In the genomic region with DNA sequence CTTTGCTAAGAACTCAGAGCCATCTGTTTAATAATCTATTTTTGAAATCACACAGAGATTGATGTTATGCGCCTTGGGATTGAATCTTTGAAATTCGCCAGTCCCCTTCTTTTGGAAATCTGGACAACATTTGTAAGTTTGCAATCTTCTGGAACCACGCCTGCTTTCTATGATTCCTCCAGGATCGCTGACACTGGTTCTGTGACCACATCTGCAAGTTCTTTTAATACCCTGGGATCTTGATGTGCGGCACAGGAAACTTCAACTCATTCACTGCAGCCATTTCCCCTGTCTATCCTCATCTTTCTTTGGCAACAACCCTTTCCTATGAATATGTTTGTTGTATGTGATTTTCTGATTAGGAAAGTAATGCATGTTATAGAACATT, we compare ENCODE assay signal across 19 cellular contexts.
A peak's percentile ranks its signal among the peaks of the same experiment; 100 is the strongest.
DNase-seq lines count a peak whose midpoint lies in the region; ATAC-seq and TF ChIP-seq lines count a peak whose summit lies in the region.
"Had no signal": no experiment of that assay in that cellular context is flagged by ENCODE, and none has a peak within 500 bp of the region (broad histone marks: within the 10 kb centered on the region; RNA-seq: fewer than 3 reads in every experiment).

No MANE protein-coding gene starts in this region.

- no peaks in the 10 kb centered on the region for H3K36me3 ChIP-seq in BLaER1 treated with 17β-estradiol and CSF1 and Interleukin-3, amounts not matched to agents 10 nM and 100 nM
- H3K36me3 ChIP-seq in Karpas-422 (ENCODE audit: insufficient read depth, low read length): no peaks in the 10 kb centered on the region

- no peak for TF ChIP-seq CTCF in brain (conservative IDR thresholded peaks at IDR 0.05)

- H3K9me3 ChIP-seq in BLaER1 treated with 17β-estradiol and CSF1 and Interleukin-3, amounts not matched to agents 10 nM and 100 nM (replicated peaks in 1 of 11): no peaks in the 10 kb centered on the region
- no peaks in the 10 kb centered on the region for H3K9me3 ChIP-seq in Karpas-422 (ENCODE audit: low read length)

- peak; percentile 43 for DNase-seq in superior temporal gyrus (ENCODE audit: extremely low spot score)
- no peak for DNase-seq in NOMO-1 (lab: John Stamatoyannopoulos, UW; ENCODE audit: unreplicated experiment in 2 of 2)
- DNase-seq in Karpas-422: no peak
- DNase-seq in cerebellum (ENCODE audit: low spot score): no peak
- DNase-seq: ACHN; CD8-positive, alpha-beta T cell; COR-L47; DMS153; DMS79 treated with DMSO at 0.1 percent for 48 hours; EL; GOT3; H9 had no signal

- no peak overlapping the region for H2AFZ ChIP-seq in Karpas-422 (ENCODE audit: low read length)

- peak overlapping the region in 3 of 5 experiments; percentile 4 to 94 (median 23) for H3K27ac Mint-ChIP-seq in brain
- H3K27ac Mint-ChIP-seq: B cell; CD14-positive monocyte; CD8-positive, alpha-beta T cell; H9; IgD-negative memory B cell had no signal

- H4K20me1 ChIP-seq in BLaER1 treated with 17β-estradiol and CSF1 and Interleukin-3, amounts not matched to agents 10 nM and 100 nM: no peaks in the 10 kb centered on the region
- no peaks in the 10 kb centered on the region for H4K20me1 ChIP-seq in Karpas-422 (ENCODE audit: insufficient read depth, low read depth, low read length)

- peaks cover 35% of the 10 kb centered on the region for H3K4me1 Mint-ChIP-seq in brain
- H3K4me1 Mint-ChIP-seq: B cell, CD14-positive monocyte, H9, IgD-negative memory B cell had no signal

- H3K27me3 Mint-ChIP-seq in brain: peaks cover 4% of the 10 kb centered on the region

- no peak overlapping the region for H3K4me3 ChIP-seq in BLaER1 treated with 17β-estradiol and CSF1 and Interleukin-3, amounts not matched to agents 10 nM and 100 nM
- H3K4me3 ChIP-seq in Karpas-422 (ENCODE audit: low read length): no peak overlapping the region

- ATAC-seq in activated CD4-positive, CD25-positive, alpha-beta regulatory T cell treated with anti-CD3 and anti-CD28 coated beads, Interleukin-2, amount 50 U/mL, for 24 hours: no peak
- ATAC-seq: CD8-positive, alpha-beta T cell had no signal

- H3K4me1 ChIP-seq in BLaER1 treated with 17β-estradiol and CSF1 and Interleukin-3, amounts not matched to agents 10 nM and 100 nM: peaks cover 0 to 18% (median 12%) of the 10 kb centered on the region in 10 experiments; a peak in 12 of 20 replicates
- H3K4me1 ChIP-seq in Karpas-422 (ENCODE audit: low read length): no peaks in the 10 kb centered on the region

- no peaks in the 10 kb centered on the region for H3K9me2 ChIP-seq in Karpas-422 (replicated peaks; ENCODE audit: insufficient read depth, low read length)

- H3K4me3 Mint-ChIP-seq in brain: peak overlapping the region in 1 of 5 experiments; percentile 38
- H3K4me3 Mint-ChIP-seq: B cell; CD14-positive monocyte; CD8-positive, alpha-beta T cell; H9; IgD-negative memory B cell had no signal

- peak overlapping the region in 10 of 11 experiments; percentile 1 to 33 (median 17); a peak in 10 of 22 replicates for H3K4me2 ChIP-seq in BLaER1 treated with 17β-estradiol and CSF1 and Interleukin-3, amounts not matched to agents 10 nM and 100 nM
- no peak overlapping the region for H3K4me2 ChIP-seq in Karpas-422 (ENCODE audit: low read depth, low read length, poor library complexity, severe bottlenecking)

- H3K36me3 Mint-ChIP-seq in brain: no peaks in the 10 kb centered on the region
- H3K36me3 Mint-ChIP-seq: CD14-positive monocyte; CD8-positive, alpha-beta T cell; IgD-negative memory B cell had no signal

- H3K27ac ChIP-seq in BLaER1 treated with 17β-estradiol and CSF1 and Interleukin-3, amounts not matched to agents 10 nM and 100 nM: peak overlapping the region in 2 of 11 experiments; percentile 1 to 15; a peak in 1 of 22 replicates
- H3K27ac ChIP-seq in layer of hippocampus (ENCODE audit: low read depth, low read length): peak overlapping the region; percentile 80
- no peak overlapping the region for H3K27ac ChIP-seq in Karpas-422 (ENCODE audit: low read length)

- H3K27me3 ChIP-seq in BLaER1 treated with 17β-estradiol and CSF1 and Interleukin-3, amounts not matched to agents 10 nM and 100 nM: no peaks in the 10 kb centered on the region
- H3K27me3 ChIP-seq in layer of hippocampus (ENCODE audit: control insufficient read depth, insufficient read depth, low read length) (no peaks in the 10 kb centered on the region), Karpas-422 (ENCODE audit: low read length) (no peaks in the 10 kb centered on the region)

- no peak overlapping the region for H3K9ac ChIP-seq in BLaER1 treated with 17β-estradiol and CSF1 and Interleukin-3, amounts not matched to agents 10 nM and 100 nM
- no peak overlapping the region for H3K9ac ChIP-seq in Karpas-422 (ENCODE audit: low read length)

- no peaks in the 10 kb centered on the region for H3K79me2 ChIP-seq in Karpas-422 (ENCODE audit: low read length)

- H3K9me3 Mint-ChIP-seq in brain: peaks cover 0 to 7% (median 0%) of the 10 kb centered on the region in 5 experiments
- H3K9me3 Mint-ChIP-seq: CD8-positive, alpha-beta T cell; IgD-negative memory B cell had no signal
